In genomic region chr3:171453175-171453868, GRCh38 we compare ENCODE assay signal across 11 cellular contexts. TPM values are rescaled to one million over a fixed set of nuclear protein-coding genes. Genes with fewer than 3 reads are reported as not detected.
DNase-seq lines count a peak whose midpoint lies in the region; ATAC-seq, FAIRE-seq and TF ChIP-seq lines count a peak whose summit lies in the region.
"Had no signal": no experiment of that assay in that cellular context is flagged by ENCODE, and none has a peak within 500 bp of the region (broad histone marks: within the 10 kb centered on the region; RNA-seq: fewer than 3 reads in every experiment).

No MANE protein-coding gene starts in this region.

- no peak overlapping the region for H3K4ac ChIP-seq in mesenchymal stem cell (ENCODE audit: low read depth in 1 of 2, low read length in 2 of 2)

- peak; percentile 15 for TF ChIP-seq CTCF in D721Med (IDR thresholded peaks at IDR 0.05; ENCODE audit: insufficient read depth, missing control alignments)
- peak; percentile 49 for TF ChIP-seq CTCF in HFF-Myc (IDR thresholded peaks at IDR 0.05; ENCODE audit: low read depth, low read length, missing control alignments)
- TF ChIP-seq CTCF in chondrocyte (IDR thresholded peaks at IDR 0.05) = peak; percentile 62
- TF ChIP-seq CTCF in GM20000 (IDR thresholded peaks at IDR 0.05; ENCODE audit: extremely low read depth, missing control alignments) = no peak

- H2BK15ac ChIP-seq in mesenchymal stem cell (ENCODE audit: low read depth, poor library complexity, severe bottlenecking) = no peak overlapping the region

- H3K9me3 Mint-ChIP-seq in chondrocyte (ENCODE audit: low read depth) = no peaks in the 10 kb centered on the region
- H3K9me3 Mint-ChIP-seq: activated naive CD4-positive, alpha-beta T cell treated with anti-CD3 and anti-CD28 coated beads, Interleukin-2, amount 50 U/mL, for 24 hours had no signal

- no peak overlapping the region for H3K23ac ChIP-seq in mesenchymal stem cell (ENCODE audit: low read length in 2 of 2)

- H3K4me1 ChIP-seq in mesenchymal stem cell (ENCODE audit: control insufficient read depth, insufficient read depth, low read depth, low read length) = peaks cover 10% of the 10 kb centered on the region

- H3K36me3 Mint-ChIP-seq in chondrocyte (ENCODE audit: low read depth) = no peaks in the 10 kb centered on the region

- peaks cover 16% of the 10 kb centered on the region for H3K4me1 Mint-ChIP-seq in chondrocyte (ENCODE audit: low read depth)

- no peak overlapping the region for H3K27ac ChIP-seq in mesenchymal stem cell (ENCODE audit: low read length, poor library complexity, severe bottlenecking)
- H3K27ac ChIP-seq: epithelial cell of prostate had no signal

- 37% methylated on average over 12 of the region's 12 CpGs for WGBS in mesenchymal stem cell

- H2BK5ac ChIP-seq in mesenchymal stem cell (ENCODE audit: low read depth, low read length, poor library complexity, severe bottlenecking) = no peak overlapping the region

- no peaks in the 10 kb centered on the region for H3K36me3 ChIP-seq in mesenchymal stem cell (ENCODE audit: control insufficient read depth in 1 of 2, insufficient read depth in 2 of 2, low read depth in 1 of 2, low read length in 2 of 2)

- H4K91ac ChIP-seq in mesenchymal stem cell (ENCODE audit: low read length) = no peak overlapping the region

- H3K4me3 ChIP-seq in HFF-Myc (replicated peaks; ENCODE audit: low read depth, low read length) = no peak overlapping the region
- no peak overlapping the region for H3K4me3 ChIP-seq in mesenchymal stem cell (ENCODE audit: insufficient read depth in 1 of 2, low read depth in 1 of 2, low read length in 2 of 2)

- H3K9me3 ChIP-seq in mesenchymal stem cell (ENCODE audit: control insufficient read depth, low read length) = no peaks in the 10 kb centered on the region

- no peak overlapping the region for H3K4me3 Mint-ChIP-seq in chondrocyte (ENCODE audit: unreplicated experiment)
- H3K4me3 Mint-ChIP-seq: activated naive CD4-positive, alpha-beta T cell treated with anti-CD3 and anti-CD28 coated beads, Interleukin-2, amount 50 U/mL, for 24 hours had no signal

- FAIRE-seq in D721Med (lab: Jason Lieb, UNC) = no peak
- FAIRE-seq: G401.6 had no signal

- no peak overlapping the region for H2BK12ac ChIP-seq in mesenchymal stem cell (ENCODE audit: low read length in 2 of 2)

- H3K18ac ChIP-seq in mesenchymal stem cell (ENCODE audit: low read depth in 1 of 2, low read length in 2 of 2) = peak overlapping the region in 1 of 2 experiments; percentile 34

- no peak overlapping the region for H2AFZ ChIP-seq in mesenchymal stem cell (ENCODE audit: low read depth, low read length)

- no peak overlapping the region for H2AK5ac ChIP-seq in mesenchymal stem cell (ENCODE audit: low read length, severe bottlenecking)

- no peak overlapping the region for H2BK120ac ChIP-seq in mesenchymal stem cell (ENCODE audit: low read depth, low read length)

- H3K9ac ChIP-seq in mesenchymal stem cell (ENCODE audit: low read length) = no peak overlapping the region

- H3K27ac Mint-ChIP-seq in chondrocyte (ENCODE audit: unreplicated experiment) = no peak overlapping the region
- H3K27ac Mint-ChIP-seq: activated naive CD4-positive, alpha-beta T cell treated with anti-CD3 and anti-CD28 coated beads, Interleukin-2, amount 50 U/mL, for 24 hours had no signal

- DNase-seq in D721Med (ENCODE audit: insufficient read length, low spot score) (no peak), HFF-Myc (ENCODE audit: extremely low read depth, low read depth) (no peak), chondrocyte (ENCODE audit: low spot score) (no peak), mesenchymal stem cell (no peak), GM20000 (ENCODE audit: low spot score) (no peak), H4 (ENCODE audit: low spot score) (no peak)
- no peak for DNase-seq in stimulated activated naive CD4-positive, alpha-beta T cell treated with Interleukin-2 at 50 U/mL for 16 hours (lab: John Stamatoyannopoulos, UW)

- H3K4me2 ChIP-seq in mesenchymal stem cell (ENCODE audit: low read length, poor library complexity, severe bottlenecking) = no peak overlapping the region

- no peaks in the 10 kb centered on the region for H3K27me3 ChIP-seq in mesenchymal stem cell (ENCODE audit: control insufficient read depth in 1 of 2, insufficient read depth in 1 of 2, low read length in 2 of 2)

- H3K27me3 Mint-ChIP-seq in chondrocyte (ENCODE audit: low read depth) = no peaks in the 10 kb centered on the region
- H3K27me3 Mint-ChIP-seq: activated naive CD4-positive, alpha-beta T cell treated with anti-CD3 and anti-CD28 coated beads, Interleukin-2, amount 50 U/mL, for 24 hours had no signal

- no peak overlapping the region for H3K14ac ChIP-seq in mesenchymal stem cell (ENCODE audit: low read length in 2 of 2)

- H4K8ac ChIP-seq in mesenchymal stem cell (ENCODE audit: low read length) = peak overlapping the region; percentile 49

- peaks cover 27% of the 10 kb centered on the region for H3K79me1 ChIP-seq in mesenchymal stem cell (replicated peaks; ENCODE audit: low read length, poor library complexity, severe bottlenecking)

- no peak for ATAC-seq in HG02763 (IDR thresholded peaks at IDR 0.05; ENCODE audit: unreplicated experiment)

RNA-seq across cellular contexts. Expression of gene TNIK, which starts 6.9 kb away (rescaled TPM):
- total RNA-seq in chondrocyte = 16.9 to 18.7 TPM (median 17.5 TPM) in 3 replicates
- polyA plus RNA-seq in mesenchymal stem cell (2013, experiment 1 of 2) = 12.9 TPM
- polyA plus RNA-seq in mesenchymal stem cell (2013, experiment 2 of 2) = 11.9 TPM
- total RNA-seq in H4 (2014; rRNA removed; shearing (Covaris generic)) = 0.62 and 5.5 TPM in 2 replicates
